Comparison of ENCODE assay signal across 1 cellular context in the genomic region with DNA sequence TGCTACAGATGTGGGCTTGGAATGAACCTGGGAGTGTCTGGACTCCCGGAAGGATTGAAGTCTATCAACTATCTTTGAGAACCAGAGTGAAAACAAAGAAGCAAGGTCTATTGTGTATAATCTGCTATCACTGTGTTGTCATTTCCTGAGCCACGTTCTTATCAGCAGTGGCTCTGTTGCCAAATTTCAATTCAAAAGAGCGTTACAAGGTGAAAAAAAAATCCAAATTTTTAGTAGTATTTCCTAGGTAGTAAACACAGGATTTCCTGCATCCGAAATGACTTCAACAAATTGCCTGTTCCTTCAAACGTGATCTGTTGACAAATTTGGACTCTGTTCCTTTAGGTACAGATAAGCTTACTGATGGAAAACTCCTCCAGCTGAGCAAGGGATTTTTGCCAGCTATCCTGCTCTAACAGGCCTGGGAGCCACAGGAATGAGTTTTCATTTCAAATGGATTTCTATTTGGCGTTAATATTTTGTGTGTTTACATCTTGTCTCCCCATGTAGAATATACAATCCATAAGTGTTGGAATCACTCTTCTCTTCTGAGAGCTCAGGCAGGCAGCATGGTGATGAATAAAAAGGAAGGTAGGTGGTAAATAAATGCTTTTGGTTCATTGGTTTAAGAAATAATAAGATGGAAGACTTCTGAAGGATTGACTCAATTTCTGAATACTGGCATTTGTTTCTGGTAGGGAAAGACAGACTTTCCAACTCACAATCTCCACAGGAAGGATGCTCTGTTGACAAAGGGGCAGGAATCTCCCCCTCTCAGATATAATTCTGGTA.
TF ChIP-seq lines count a peak whose summit lies in the region.

No MANE protein-coding gene starts in this region.

TF ChIP-seq in GM23338, 12 proteins besides CTCF, POLR2A, EP300 and RAD21:
- TF ChIP-seq ZNF462 (CRISPR knock-in tag; IDR thresholded peaks at IDR 0.05): no peak
- TF ChIP-seq POLR2AphosphoS5 (IDR thresholded peaks at IDR 0.05; ENCODE audit: low read depth): no peak
- no peak for TF ChIP-seq ZNF331 (CRISPR knock-in tag; IDR thresholded peaks at IDR 0.05; ENCODE audit: low read depth)
- no peak for TF ChIP-seq STAT1 (IDR thresholded peaks at IDR 0.05; ENCODE audit: unreplicated experiment)
- no peak for TF ChIP-seq JUNB (IDR thresholded peaks at IDR 0.05; ENCODE audit: unreplicated experiment)
- no peak for TF ChIP-seq EZH2 (IDR thresholded peaks at IDR 0.05; ENCODE audit: low read depth, unreplicated experiment)
- TF ChIP-seq NANOG (IDR thresholded peaks at IDR 0.05; ENCODE audit: borderline replicate concordance): no peak
- no peak for TF ChIP-seq REST (IDR thresholded peaks at IDR 0.05; ENCODE audit: unreplicated experiment)
- TF ChIP-seq, protein P1, sequence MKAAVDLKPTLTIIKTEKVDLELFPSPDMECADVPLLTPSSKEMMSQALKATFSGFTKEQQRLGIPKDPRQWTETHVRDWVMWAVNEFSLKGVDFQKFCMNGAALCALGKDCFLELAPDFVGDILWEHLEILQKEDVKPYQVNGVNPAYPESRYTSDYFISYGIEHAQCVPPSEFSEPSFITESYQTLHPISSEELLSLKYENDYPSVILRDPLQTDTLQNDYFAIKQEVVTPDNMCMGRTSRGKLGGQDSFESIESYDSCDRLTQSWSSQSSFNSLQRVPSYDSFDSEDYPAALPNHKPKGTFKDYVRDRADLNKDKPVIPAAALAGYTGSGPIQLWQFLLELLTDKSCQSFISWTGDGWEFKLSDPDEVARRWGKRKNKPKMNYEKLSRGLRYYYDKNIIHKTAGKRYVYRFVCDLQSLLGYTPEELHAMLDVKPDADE (IDR thresholded peaks at IDR 0.05): no peak
- TF ChIP-seq CREB1 (CRISPR knock-in tag; IDR thresholded peaks at IDR 0.05; ENCODE audit: low read depth): no peak
- TF ChIP-seq EZH2phosphoT487 (IDR thresholded peaks at IDR 0.05; ENCODE audit: unreplicated experiment): no peak
- TF ChIP-seq ZNF114 (CRISPR knock-in tag; IDR thresholded peaks at IDR 0.05): no peak
